ENCODE assay signal across 7 cellular contexts in the genomic region with DNA sequence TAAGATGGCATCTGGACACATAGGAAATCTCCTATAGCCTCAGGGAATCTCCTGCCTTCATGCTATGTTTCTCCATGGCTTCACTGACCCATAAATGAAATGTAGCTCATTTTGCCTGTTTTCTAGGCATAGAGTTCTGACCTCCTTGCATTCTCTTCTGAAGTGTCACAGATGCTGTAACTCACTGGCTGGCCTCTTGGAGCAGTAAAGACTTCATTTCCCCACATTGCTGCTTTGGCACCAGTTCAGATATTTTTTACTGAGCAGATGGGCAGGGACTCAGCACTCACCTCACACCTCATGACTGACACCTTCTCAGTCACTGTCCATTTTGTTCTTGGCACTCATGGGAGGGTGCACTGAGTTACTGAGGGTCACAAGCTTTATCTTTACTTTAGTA.
DNase-seq lines count a peak whose midpoint lies in the region; TF ChIP-seq lines count a peak whose summit lies in the region.

No MANE protein-coding gene starts in this region.

- POLR2A ChIA-PET in GM10248 (lab: Yijun Ruan, JAX), result no interaction called here
- POLR2A ChIA-PET in HEK293T (lab: Yijun Ruan, JAX), result no interaction called here

- TF ChIP-seq CTCF in GM10248 (IDR thresholded peaks at IDR 0.05; ENCODE audit: control extremely low read depth, extremely low read depth, low read depth, missing control alignments), result peak; percentile 23

- DNase-seq in GM10248 (ENCODE audit: extremely low spot score), result no peak
- DNase-seq in HEK293T (ENCODE audit: extremely low spot score), result peak; percentile 44
- peak; percentile 46 for DNase-seq in NCI-H460 (ENCODE audit: extremely low read depth, low read depth)
- DNase-seq in activated T-cell treated with anti-CD3 and anti-CD28 coated beads, Interleukin-2, amount 50 U/mL, for 48 hours, result peak; percentile 23 to 30
- peak; percentile 38 for DNase-seq in glomerular visceral epithelial cell (ENCODE audit: extremely low spot score)
- peak; percentile 4 for DNase-seq in stimulated activated CD4-positive, alpha-beta T cell treated with anti-CD3 and anti-CD28 coated beads, Interleukin-12 subunit alpha, Interleukin-12 subunit beta, amount 100 ng/mL, for 4 hours
- no peak for DNase-seq in UCSD-AML1 (lab: John Stamatoyannopoulos, UW; ENCODE audit: unreplicated experiment)

- CTCF ChIA-PET in GM10248 (lab: Yijun Ruan, JAX) (interaction anchor here (1.0 to 1.8 kb wide), 6 partner anchors 9 to 486 kb away, joined by 3 to 5 read pairs (median 3); no protein-coding TSS in a partner anchor), HEK293T (lab: Yijun Ruan, JAX) (no interaction called here)

TF ChIP-seq in HEK293T, 16 proteins besides CTCF, POLR2A, EP300 and RAD21:
- TF ChIP-seq HDGF (IDR thresholded peaks at IDR 0.05; ENCODE audit: borderline replicate concordance), result no peak
- no peak for TF ChIP-seq CTBP1 (IDR thresholded peaks at IDR 0.05; ENCODE audit: borderline replicate concordance)
- TF ChIP-seq LEF1 (IDR thresholded peaks at IDR 0.05; ENCODE audit: borderline replicate concordance), result no peak
- no peak for TF ChIP-seq FOXA1 (IDR thresholded peaks at IDR 0.05)
- TF ChIP-seq ELF4 (IDR thresholded peaks at IDR 0.05), result no peak
- no peak for TF ChIP-seq ZNF384 (IDR thresholded peaks at IDR 0.05)
- no peak for TF ChIP-seq NFRKB (IDR thresholded peaks at IDR 0.05)
- TF ChIP-seq FOXM1 (IDR thresholded peaks at IDR 0.05; ENCODE audit: borderline replicate concordance), result no peak
- TF ChIP-seq L3MBTL2 (conservative IDR thresholded peaks at IDR 0.05), result no peak
- no peak for TF ChIP-seq BHLHE40 (IDR thresholded peaks at IDR 0.05; ENCODE audit: borderline replicate concordance)
- TF ChIP-seq SP1 (IDR thresholded peaks at IDR 0.05), result no peak

Comparison
In these comparisons a context has a peak if more than half of its experiments do, and no peak if none do; other contexts are left out.
1. DNase-seq: peak in HEK293T (single experiment), NCI-H460 (single experiment), activated T-cell treated with anti-CD3 and anti-CD28 coated beads, Interleukin-2, amount 50 U/mL, for 48 hours (2 of 2), glomerular visceral epithelial cell (single experiment) and stimulated activated CD4-positive, alpha-beta T cell treated with anti-CD3 and anti-CD28 coated beads, Interleukin-12 subunit alpha, Interleukin-12 subunit beta, amount 100 ng/mL, for 4 hours (single experiment); none in GM10248 (single experiment) and UCSD-AML1 (single experiment).